Comparison of ENCODE assay signal across 11 cellular contexts in genomic region chr16:58970775-58971174, GRCh38.
A peak's percentile ranks its signal among the peaks of the same experiment; 100 is the strongest.
DNase-seq lines count a peak whose midpoint lies in the region; ATAC-seq and TF ChIP-seq lines count a peak whose summit lies in the region.
"Had no signal": no experiment of that assay in that cellular context is flagged by ENCODE, and none has a peak within 500 bp of the region (broad histone marks: within the 10 kb centered on the region; RNA-seq: fewer than 3 reads in every experiment).

No MANE protein-coding gene starts in this region.

- no peaks in the 10 kb centered on the region for H4K20me1 ChIP-seq in PC-9 (ENCODE audit: insufficient read depth)

- no peaks in the 10 kb centered on the region for H3F3A ChIP-seq in PC-9 (ENCODE audit: insufficient read depth, low read depth)

- DNase-seq in GM04503 (ENCODE audit: low read depth) = peak; percentile 13
- peak; percentile 23 for DNase-seq in choroid plexus epithelial cell (ENCODE audit: low read depth)
- DNase-seq in PC-9 = no peak
- DNase-seq in stimulated activated naive CD8-positive, alpha-beta T cell treated with anti-CD3 and anti-CD28 coated beads, Interleukin-15, amount 100 ng/mL, for 72 hours = no peak
- no peak for DNase-seq in RPMI8226
- no peak for DNase-seq in transverse colon
- DNase-seq: activated CD4-positive, alpha-beta T cell treated with anti-CD3 and anti-CD28 coated beads for 4 hours; aorta; thyroid gland had no signal

- no peak for TF ChIP-seq POLR2A in transverse colon (IDR thresholded peaks at IDR 0.05)

- POLR2A ChIA-PET in PC-9 (lab: Charles Lee; ENCODE audit: unreplicated experiment) = no interaction called here

- no peak overlapping the region for H3K4me3 Mint-ChIP-seq in stimulated activated naive CD8-positive, alpha-beta T cell treated with anti-CD3 and anti-CD28 coated beads, Interleukin-15, amount 100 ng/mL, for 72 hours

- H3K4me2 ChIP-seq in PC-9 = no peak overlapping the region

- in situ Hi-C loops in transverse colon (cut with MboI; ENCODE audit: low pct_ligation_motif_present in 1 of 4, low pct_unique_long_range_greater_than_20kb in 1 of 4, low sequenced_read_pairs in 3 of 4) = no loop called here

- H3K27ac Mint-ChIP-seq in stimulated activated naive CD8-positive, alpha-beta T cell treated with anti-CD3 and anti-CD28 coated beads, Interleukin-15, amount 100 ng/mL, for 72 hours = no peak overlapping the region

- H3K4me1 Mint-ChIP-seq in stimulated activated naive CD8-positive, alpha-beta T cell treated with anti-CD3 and anti-CD28 coated beads, Interleukin-15, amount 100 ng/mL, for 72 hours = no peaks in the 10 kb centered on the region

- no peaks in the 10 kb centered on the region for H3K9me3 ChIP-seq in PC-9 (ENCODE audit: insufficient read depth, low read depth)
- peaks cover 0 to 3% of the 10 kb centered on the region in 2 donors for H3K9me3 ChIP-seq in transverse colon
- H3K9me3 ChIP-seq: thyroid gland had no signal

- 63 to 80% methylated on average over 1 of the region's 1 CpG for WGBS in transverse colon (ENCODE audit: low coverage in 1 of 2), 2 donors

- H3K4me1 ChIP-seq in PC-9 (replicated peaks; ENCODE audit: insufficient read depth) = no peaks in the 10 kb centered on the region
- H3K4me1 ChIP-seq in transverse colon = no peaks in the 10 kb centered on the region
- H3K4me1 ChIP-seq: thyroid gland had no signal

- H3K27me3 ChIP-seq in PC-9 (ENCODE audit: insufficient read depth, low read depth) = no peaks in the 10 kb centered on the region
- H3K27me3 ChIP-seq in transverse colon = no peaks in the 10 kb centered on the region
- H3K27me3 ChIP-seq: thyroid gland had no signal

- H3K36me3 ChIP-seq in PC-9 (ENCODE audit: low read depth) = no peaks in the 10 kb centered on the region
- no peaks in the 10 kb centered on the region for H3K36me3 ChIP-seq in transverse colon
- H3K36me3 ChIP-seq: thyroid gland had no signal

- ATAC-seq in GM21447 (IDR thresholded peaks at IDR 0.05; ENCODE audit: unreplicated experiment) (peak; percentile 78), HG03196 (IDR thresholded peaks at IDR 0.05; ENCODE audit: unreplicated experiment) (peak; percentile 51)
- no peak for ATAC-seq in stimulated activated naive CD8-positive, alpha-beta T cell treated with anti-CD3 and anti-CD28 coated beads, Interleukin-15, amount 100 ng/mL, for 72 hours

- H3K27ac ChIP-seq in PC-9 = no peak overlapping the region
- no peak overlapping the region for H3K27ac ChIP-seq in transverse colon
- H3K27ac ChIP-seq: thyroid gland had no signal

- no peak for TF ChIP-seq EP300 in transverse colon (IDR thresholded peaks at IDR 0.05; ENCODE audit: low read depth)

- CTCF ChIA-PET in PC-9 (lab: Charles Lee) = no interaction called here

- H2AFZ ChIP-seq in PC-9 = no peak overlapping the region

- peaks cover 0 to 8% of the 10 kb centered on the region in 2 donors for H3K9me3 Mint-ChIP-seq in stimulated activated naive CD8-positive, alpha-beta T cell treated with anti-CD3 and anti-CD28 coated beads, Interleukin-15, amount 100 ng/mL, for 72 hours

- no TSS peak for BruUV-seq in PC-9 (replicated peaks; lab: Mats Ljungman, UMichigan)

- H3K4me3 ChIP-seq in choroid plexus epithelial cell (ENCODE audit: low read depth, low read length) = no peak overlapping the region
- no peak overlapping the region for H3K4me3 ChIP-seq in PC-9
- H3K4me3 ChIP-seq in transverse colon = no peak overlapping the region
- H3K4me3 ChIP-seq: thyroid gland had no signal

- no peaks in the 10 kb centered on the region for H3K9me2 ChIP-seq in PC-9 (ENCODE audit: insufficient read depth)

- H3K27me3 Mint-ChIP-seq in stimulated activated naive CD8-positive, alpha-beta T cell treated with anti-CD3 and anti-CD28 coated beads, Interleukin-15, amount 100 ng/mL, for 72 hours = no peaks in the 10 kb centered on the region

- no peak for TF ChIP-seq CTCF in choroid plexus epithelial cell (conservative IDR thresholded peaks at IDR 0.05; ENCODE audit: low read depth, low read length)
- TF ChIP-seq CTCF in PC-9 (conservative IDR thresholded peaks at IDR 0.05) = no peak
- TF ChIP-seq CTCF in transverse colon (IDR thresholded peaks at IDR 0.05) = no peak

- intact Hi-C loops in PC-9 (cut with micrococcal nuclease; ENCODE audit: unreplicated experiment) (no loop called here), transverse colon (cut with DNase I; ENCODE audit: low total_unique reads) (no loop called here)

- no peaks in the 10 kb centered on the region for H3K79me2 ChIP-seq in PC-9 (ENCODE audit: low read depth)

Comparison
In these comparisons a context has a peak if more than half of its experiments do, and no peak if none do; other contexts are left out.
1. DNase-seq: peak in GM04503 (single experiment) and choroid plexus epithelial cell (single experiment); none in PC-9 (0 of 2), stimulated activated naive CD8-positive, alpha-beta T cell treated with anti-CD3 and anti-CD28 coated beads, Interleukin-15, amount 100 ng/mL, for 72 hours (0 of 2), RPMI8226 (single experiment) and transverse colon (single experiment).